Comparison of ENCODE assay signal across 9 cellular contexts in genomic region chr7:13991791-13992620, GRCh38. TPM values are rescaled to one million over a fixed set of nuclear protein-coding genes. Genes with fewer than 3 reads are reported as not detected.
DNase-seq lines count a peak whose midpoint lies in the region; ATAC-seq and TF ChIP-seq lines count a peak whose summit lies in the region.
"Had no signal": no experiment of that assay in that cellular context is flagged by ENCODE, and none has a peak within 500 bp of the region (broad histone marks: within the 10 kb centered on the region; RNA-seq: fewer than 3 reads in every experiment).

No MANE protein-coding gene starts in this region.

- H3K9me3 ChIP-seq in SJCRH30 (replicated peaks) = no peaks in the 10 kb centered on the region
- H3K9me3 ChIP-seq in psoas muscle = no peaks in the 10 kb centered on the region

- H3K27ac Mint-ChIP-seq in CD14-positive monocyte = no peak overlapping the region
- H3K27ac Mint-ChIP-seq: activated naive CD4-positive, alpha-beta T cell treated with anti-CD3 and anti-CD28 coated beads for 36 hours had no signal

- H3K4me3 Mint-ChIP-seq in CD14-positive monocyte = no peak overlapping the region
- H3K4me3 Mint-ChIP-seq: activated naive CD4-positive, alpha-beta T cell treated with anti-CD3 and anti-CD28 coated beads for 36 hours had no signal

- DNase-seq in ELR (ENCODE audit: low read depth) (peak; percentile 23), SJCRH30 (peak; percentile 47 to 68), fibroblast of pulmonary artery (ENCODE audit: low read depth) (peak; percentile 21), psoas muscle (no peak), CD14-positive monocyte (ENCODE audit: low spot score) (no peak), DMS153 treated with DMSO at 0.1 percent for 48 hours (lab: John Stamatoyannopoulos, UW; ENCODE audit: unreplicated experiment) (no peak)
- no peak for DNase-seq in stimulated activated CD4-positive, alpha-beta T cell treated with anti-CD3 and anti-CD28 coated beads, Interleukin-2, amount 100 ng/mL, for 48 hours
- no peak for DNase-seq in stimulated activated CD4-positive, alpha-beta T cell treated with anti-CD3 and anti-CD28 coated beads, Interleukin-2, amount 100 ng/mL, for 24 hours

- H3K4me3 ChIP-seq in SJCRH30 (peak overlapping the region; percentile 75), fibroblast of pulmonary artery (replicated peaks; ENCODE audit: low read depth, low read length) (peak overlapping the region; percentile 88), psoas muscle (peak overlapping the region; percentile 70)

- ATAC-seq in psoas muscle = no peak

- no peak for TF ChIP-seq CTCF in fibroblast of pulmonary artery (IDR thresholded peaks at IDR 0.05; ENCODE audit: low read length, missing control alignments)
- TF ChIP-seq CTCF in psoas muscle (IDR thresholded peaks at IDR 0.05) = no peak
- no peak for TF ChIP-seq CTCF in CD14-positive monocyte (IDR thresholded peaks at IDR 0.05)

- H3K27me3 ChIP-seq in SJCRH30 (no peaks in the 10 kb centered on the region), psoas muscle (ENCODE audit: insufficient read depth in 3 of 3, low read length in 2 of 3) (peaks cover 0 to 7% (median 0%) of the 10 kb centered on the region in 3 donors)

- H3K9me3 Mint-ChIP-seq in CD14-positive monocyte = peaks cover 0 to 2% (median 0%) of the 10 kb centered on the region in 7 donors

- no peaks in the 10 kb centered on the region for H3K36me3 ChIP-seq in SJCRH30
- H3K36me3 ChIP-seq in psoas muscle (ENCODE audit: insufficient read depth in 1 of 2, low read depth in 1 of 2) = no peaks in the 10 kb centered on the region

- H3K27me3 Mint-ChIP-seq in CD14-positive monocyte (ENCODE audit: low read depth in 3 of 3) = peaks cover 1 to 6% (median 3%) of the 10 kb centered on the region in 3 donors

- intact Hi-C loops in psoas muscle (cut with DNase I) (no loop called here), CD14-positive monocyte (cut with micrococcal nuclease) (no loop called here)

- 25 to 42% (median 26%) methylated on average over 12 of the region's 12 CpGs for WGBS in psoas muscle, 3 donors

- H3K4me1 Mint-ChIP-seq in CD14-positive monocyte = no peaks in the 10 kb centered on the region

- peaks cover 9% of the 10 kb centered on the region; the same call in 1 of the 2 replicates for H3K4me1 ChIP-seq in SJCRH30
- peaks cover 6% of the 10 kb centered on the region for H3K4me1 ChIP-seq in psoas muscle

- no peaks in the 10 kb centered on the region for H3K36me3 Mint-ChIP-seq in CD14-positive monocyte

- peak overlapping the region; percentile 96 for H3K27ac ChIP-seq in SJCRH30
- H3K27ac ChIP-seq in psoas muscle = peak overlapping the region; percentile 79

RNA-seq across cellular contexts. Expression of gene ETV1, which starts 2.5 kb away (rescaled TPM):
- 45.4 and 49.0 TPM in 2 replicates for total RNA-seq in SJCRH30 (2014; rRNA removed; shearing (Covaris generic))
- total RNA-seq in psoas muscle = 1 to 10 TPM in 3 of 4 donors, under 1 TPM in 1; 0.95 to 3.8 (median 2.1) TPM
- under 1 TPM; 0.20 to 0.94 (median 0.66) TPM for polyA plus RNA-seq in psoas muscle
- not detected for polyA plus RNA-seq in CD14-positive monocyte
- total RNA-seq: activated naive CD4-positive, alpha-beta T cell treated with anti-CD3 and anti-CD28 coated beads for 36 hours had no signal

Comparison
In these comparisons a context has a peak if more than half of its experiments do, and no peak if none do; other contexts are left out.
1. DNase-seq: peak in ELR (single experiment), SJCRH30 (2 of 2) and fibroblast of pulmonary artery (single experiment); none in psoas muscle (0 of 2), stimulated activated CD4-positive, alpha-beta T cell treated with anti-CD3 and anti-CD28 coated beads, Interleukin-2, amount 100 ng/mL, for 48 hours (0 of 2), CD14-positive monocyte (single experiment), DMS153 treated with DMSO at 0.1 percent for 48 hours (single experiment) and stimulated activated CD4-positive, alpha-beta T cell treated with anti-CD3 and anti-CD28 coated beads, Interleukin-2, amount 100 ng/mL, for 24 hours (0 of 2).
2. Peak in every context shown above with its lines, with median percentiles within 50 percentile points of each other: H3K4me3 ChIP-seq.